8 cellular contexts compared by ENCODE assay signal in genomic region chr2:119011162-119011909, GRCh38.
DNase-seq lines count a peak whose midpoint lies in the region; ATAC-seq and TF ChIP-seq lines count a peak whose summit lies in the region.

No MANE protein-coding gene starts in this region.

- H3K36me3 Mint-ChIP-seq in stimulated activated effector memory CD8-positive, alpha-beta T cell treated with anti-CD3 and anti-CD28 coated beads, Interleukin-12 subunit alpha, Interleukin-12 subunit beta, amount 100 ng/mL, for 72 hours = no peaks in the 10 kb centered on the region

- ATAC-seq in body of pancreas (peak; percentile 86), HG03196 (IDR thresholded peaks at IDR 0.05; ENCODE audit: unreplicated experiment) (no peak)
- no peak for ATAC-seq in stimulated activated effector memory CD8-positive, alpha-beta T cell treated with anti-CD3 and anti-CD28 coated beads, Interleukin-12 subunit alpha, Interleukin-12 subunit beta, amount 100 ng/mL, for 72 hours

- H3K4me3 ChIP-seq in GM12865 (ENCODE audit: low read depth, low read length) (no peak overlapping the region), body of pancreas (no peak overlapping the region), suprapubic skin (peak overlapping the region; percentile 1)

- H3K36me3 ChIP-seq in body of pancreas (replicated peaks in 1 of 2; ENCODE audit: insufficient read depth in 1 of 2, low read depth in 2 of 2) = no peaks in the 10 kb centered on the region
- H3K36me3 ChIP-seq in suprapubic skin = no peaks in the 10 kb centered on the region

- H3K9me3 Mint-ChIP-seq in stimulated activated effector memory CD8-positive, alpha-beta T cell treated with anti-CD3 and anti-CD28 coated beads, Interleukin-12 subunit alpha, Interleukin-12 subunit beta, amount 100 ng/mL, for 72 hours = no peaks in the 10 kb centered on the region

- H3K4me1 ChIP-seq in body of pancreas (peaks cover 7% of the 10 kb centered on the region), suprapubic skin (no peaks in the 10 kb centered on the region)

- DNase-seq in A172 (ENCODE audit: low spot score) (peak; percentile 27), GM12865 (ENCODE audit: low read depth) (peak; percentile 31), NCI-H1105 treated with DMSO at 0.1 percent for 48 hours (lab: John Stamatoyannopoulos, UW) (peak; percentile 51), body of pancreas (peak; percentile 44 to 70 (median 62)), iris pigment epithelial cell (ENCODE audit: low read depth) (peak; percentile 39), suprapubic skin (ENCODE audit: low spot score in 2 of 2) (peak in 1 of 2 donors; percentile 76)
- no peak for DNase-seq in stimulated activated effector memory CD8-positive, alpha-beta T cell treated with anti-CD3 and anti-CD28 coated beads, Interleukin-12 subunit alpha, Interleukin-12 subunit beta, amount 100 ng/mL, for 72 hours (ENCODE audit: low spot score in 2 of 2)

- TF ChIP-seq POLR2A in body of pancreas (IDR thresholded peaks at IDR 0.05) = no peak
- no peak for TF ChIP-seq POLR2A in suprapubic skin (IDR thresholded peaks at IDR 0.05)

- TF ChIP-seq CTCF in GM12865 (IDR thresholded peaks at IDR 0.05; ENCODE audit: insufficient read depth, low read depth, low read length, missing control alignments) (peak; percentile 47), body of pancreas (IDR thresholded peaks at IDR 0.05) (peak; percentile 41 to 80 (median 65)), suprapubic skin (IDR thresholded peaks at IDR 0.05) (peak in 1 of 2 donors; percentile 55)

- TF ChIP-seq EP300 in suprapubic skin (IDR thresholded peaks at IDR 0.05) = no peak

- WGBS in body of pancreas, 2 donors = 4 to 14% methylated on average over 10 to 36 of the region's 38 CpGs
- WGBS in suprapubic skin = 30% methylated on average over 6 of the region's 38 CpGs

- H3K27me3 ChIP-seq in body of pancreas (no peaks in the 10 kb centered on the region), suprapubic skin (peaks cover 30% of the 10 kb centered on the region)

- intact Hi-C loops in body of pancreas (cut with DNase I) = loop anchor here (5.0 to 10.0 kb wide), 2 partner anchors 253 to 281 kb away; no protein-coding TSS in a partner anchor

- no peak overlapping the region for H3K27ac ChIP-seq in body of pancreas
- no peak overlapping the region for H3K27ac ChIP-seq in suprapubic skin

- H3K4me3 Mint-ChIP-seq in stimulated activated effector memory CD8-positive, alpha-beta T cell treated with anti-CD3 and anti-CD28 coated beads, Interleukin-12 subunit alpha, Interleukin-12 subunit beta, amount 100 ng/mL, for 72 hours = no peak overlapping the region

- H3K4me1 Mint-ChIP-seq in stimulated activated effector memory CD8-positive, alpha-beta T cell treated with anti-CD3 and anti-CD28 coated beads, Interleukin-12 subunit alpha, Interleukin-12 subunit beta, amount 100 ng/mL, for 72 hours = no peaks in the 10 kb centered on the region

- no peak overlapping the region for H3K27ac Mint-ChIP-seq in stimulated activated effector memory CD8-positive, alpha-beta T cell treated with anti-CD3 and anti-CD28 coated beads, Interleukin-12 subunit alpha, Interleukin-12 subunit beta, amount 100 ng/mL, for 72 hours

- H3K9me3 ChIP-seq in body of pancreas = no peaks in the 10 kb centered on the region
- H3K9me3 ChIP-seq in suprapubic skin = no peaks in the 10 kb centered on the region

Comparison
In these comparisons a context has a peak if more than half of its experiments do, and no peak if none do; other contexts are left out.
1. DNase-seq: peak in A172 (single experiment), GM12865 (single experiment), NCI-H1105 treated with DMSO at 0.1 percent for 48 hours (single experiment), body of pancreas (4 of 4) and iris pigment epithelial cell (single experiment); none in stimulated activated effector memory CD8-positive, alpha-beta T cell treated with anti-CD3 and anti-CD28 coated beads, Interleukin-12 subunit alpha, Interleukin-12 subunit beta, amount 100 ng/mL, for 72 hours (0 of 2).